ENCODE assay signal across 26 cellular contexts in the genomic region with DNA sequence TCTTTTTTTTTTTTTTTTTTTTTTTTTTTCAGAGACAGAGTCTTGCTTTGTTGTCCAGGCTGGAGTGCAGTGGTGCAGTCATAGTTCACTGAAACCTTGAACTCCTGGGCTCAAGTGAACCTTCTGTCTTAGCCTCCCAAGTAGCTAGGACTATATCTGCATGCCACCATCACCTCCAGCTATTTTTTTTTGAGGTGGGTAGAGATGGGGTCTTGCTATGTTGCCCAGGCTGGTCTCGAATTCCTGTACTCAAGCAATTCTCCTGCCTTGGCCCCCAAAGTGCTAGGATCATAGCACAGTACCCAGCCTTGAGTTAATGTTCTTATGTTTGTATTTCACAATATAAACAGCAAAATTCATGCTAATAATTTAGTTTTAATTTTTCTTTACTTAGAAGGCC.
"Had no signal": no experiment of that assay in that cellular context is flagged by ENCODE, and none has a peak within 500 bp of the region (broad histone marks: within the 10 kb centered on the region; RNA-seq: fewer than 3 reads in every experiment).

No MANE protein-coding gene starts in this region.

- ATAC-seq: effector memory CD8-positive, alpha-beta T cell; esophagus mucosa; gastrocnemius medialis; heart right ventricle; left cardiac atrium; left lung; left ventricle myocardium superior; lower lobe of right lung; mucosa of descending colon had no signal

- H3K27me3 ChIP-seq: colonic mucosa, esophagus squamous epithelium, gastrocnemius medialis, heart right ventricle, left lung had no signal

- DNase-seq: colonic mucosa; cortex of kidney; effector CD8-positive, alpha-beta T cell; effector memory CD8-positive, alpha-beta T cell; endodermal cell; erythroblast; esophagus squamous epithelium; foreskin fibroblast; foreskin melanocyte; gastrocnemius medialis; glutamatergic neuron; head of caudate nucleus; heart right ventricle; hippocampal formation; left cardiac atrium; left lung; left ventricle myocardium superior; lower lobe of right lung; mesenchymal stem cell; mucosa of descending colon; naive B cell had no signal

- H3K36me3 ChIP-seq: colonic mucosa, esophagus squamous epithelium, gastrocnemius medialis, heart right ventricle, left lung, lower lobe of right lung had no signal

- H3K9me3 ChIP-seq: colonic mucosa, gastrocnemius medialis, lower lobe of right lung had no signal

- FAIRE-seq: endometrium, islet of Langerhans, keratinocyte had no signal

- H3K27ac ChIP-seq: colonic mucosa, epithelial cell of prostate, esophagus squamous epithelium, gastrocnemius medialis, heart right ventricle, left lung, lower lobe of right lung had no signal

- H3K4me3 ChIP-seq: colonic mucosa, esophagus squamous epithelium, gastrocnemius medialis, heart right ventricle, left lung, lower lobe of right lung, mucosa of descending colon had no signal

- H3K4me1 ChIP-seq: colonic mucosa, left lung had no signal
